Comparison of ENCODE assay signal across 34 cellular contexts in the genomic region with DNA sequence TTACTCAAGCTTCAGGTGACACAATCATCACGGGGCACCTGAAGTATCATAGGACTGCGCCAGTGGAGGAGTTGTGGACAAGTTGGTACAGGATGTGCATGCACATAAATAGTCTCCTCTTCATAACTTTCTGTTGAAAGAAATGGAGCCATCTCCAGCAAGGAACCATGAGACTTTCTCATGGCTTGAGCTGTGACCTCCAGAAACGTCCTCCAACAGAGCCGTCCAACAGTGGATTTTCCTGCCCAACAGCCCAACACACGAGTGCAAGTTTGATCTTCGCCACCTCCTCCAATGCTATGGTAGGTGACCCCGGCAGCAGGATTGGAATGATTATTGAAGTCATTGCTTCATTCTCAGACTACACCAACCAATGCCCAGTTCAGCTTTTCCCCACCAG.
"Had no signal": no experiment of that assay in that cellular context is flagged by ENCODE, and none has a peak within 500 bp of the region (broad histone marks: within the 10 kb centered on the region; RNA-seq: fewer than 3 reads in every experiment).

No MANE protein-coding gene starts in this region.

- DNase-seq: Karpas-422, Kasumi-1, MG63, MM.1S, MV-4-11, NCI-H1048, NCI-H1092, NCI-H1092 treated with DMSO at 0.1 percent for 48 hours, NCI-H1105, NCI-H1105 treated with DMSO at 0.1 percent for 48 hours, NCI-H1417, NCI-H1417 treated with DMSO at 0.1 percent for 48 hours, NCI-H1436, NCI-H1436 treated with DMSO at 0.1 percent for 48 hours, NCI-H146, NCI-H1694, NCI-H1694 treated with DMSO at 0.1 percent for 48 hours, NCI-H187, NCI-H187 treated with DMSO at 0.1 percent for 48 hours, NCI-H1930, NCI-H2029, NCI-H2029 treated with DMSO at 0.1 percent for 48 hours, NCI-H2081, NCI-H2081 treated with DMSO at 0.1 percent for 48 hours, NCI-H2107, NCI-H2171, NCI-H2171 treated with DMSO at 0.1 percent for 48 hours, NCI-H2227 treated with DMSO at 0.1 percent for 48 hours, NCI-H226, NCI-H345, NCI-H446, NCI-H446 treated with DMSO at 0.1 percent for 48 hours, NCI-H510A, NCI-H510A treated with DMSO at 0.1 percent for 48 hours had no signal

- H3K9me3 ChIP-seq: MG63 had no signal

- H3K4me3 ChIP-seq: MG63 had no signal

- H3K27me3 ChIP-seq: MG63 had no signal

- H3K36me3 ChIP-seq: MG63 had no signal
